ENCODE assay signal across 1 cellular context in genomic region chr6:154615483-154616025, GRCh38.
TF ChIP-seq lines count a peak whose summit lies in the region.

No MANE protein-coding gene starts in this region.

TF ChIP-seq in HEK293, 187 proteins besides CTCF, POLR2A, EP300 and RAD21 (continued from another document and continues in another):
- TF ChIP-seq ZSCAN5A (tag by site-specific recombination; IDR thresholded peaks at IDR 0.05), result no peak
- TF ChIP-seq HIC1 (tag by site-specific recombination; IDR thresholded peaks at IDR 0.05), result peak; percentile 63; the same call in 1 of the 2 replicates
- no peak for TF ChIP-seq ZNF654 (tag by site-specific recombination; IDR thresholded peaks at IDR 0.05; ENCODE audit: low read depth)
- TF ChIP-seq ZNF558 (tag by site-specific recombination; IDR thresholded peaks at IDR 0.05), result no peak
- no peak for TF ChIP-seq BCL6B (tag by site-specific recombination; IDR thresholded peaks at IDR 0.05)
- no peak for TF ChIP-seq ELK4 (IDR thresholded peaks at IDR 0.05; ENCODE audit: borderline replicate concordance, low read depth, low read length)
- TF ChIP-seq BCL11A (tag by site-specific recombination; IDR thresholded peaks at IDR 0.05; ENCODE audit: low read depth), result no peak
- no peak for TF ChIP-seq ZNF23 (tag by site-specific recombination; IDR thresholded peaks at IDR 0.05; ENCODE audit: borderline replicate concordance)
- TF ChIP-seq ZIC2 (tag by site-specific recombination; IDR thresholded peaks at IDR 0.05), result peak; percentile 99
- TF ChIP-seq TCF7L2 (IDR thresholded peaks at IDR 0.05; ENCODE audit: borderline replicate concordance, low read depth, low read length), result no peak
- TF ChIP-seq ZBTB49 (tag by site-specific recombination; IDR thresholded peaks at IDR 0.05; ENCODE audit: low read depth), result no peak
- TF ChIP-seq SCRT2 (tag by site-specific recombination; IDR thresholded peaks at IDR 0.05), result peak; percentile 95
- TF ChIP-seq PBX3 (CRISPR knock-in tag; IDR thresholded peaks at IDR 0.05), result peak; percentile 77; the same call in 1 of the 2 replicates
- no peak for TF ChIP-seq ATF2 (tag by site-specific recombination; IDR thresholded peaks at IDR 0.05; ENCODE audit: low read depth)
- no peak for TF ChIP-seq GLI2 (tag by site-specific recombination; IDR thresholded peaks at IDR 0.05; ENCODE audit: borderline replicate concordance, low read depth)
- TF ChIP-seq ZNF623 (tag by site-specific recombination; IDR thresholded peaks at IDR 0.05), result no peak
- TF ChIP-seq ZNF174 (tag by site-specific recombination; IDR thresholded peaks at IDR 0.05), result no peak
- 0 out of 2 replicates have a peak, but pooled peaks have one; percentile 38 for TF ChIP-seq ZNF366 (tag by site-specific recombination; conservative IDR thresholded peaks at IDR 0.05)
- TF ChIP-seq ZNF658 (tag by site-specific recombination; IDR thresholded peaks at IDR 0.05), result no peak
- TF ChIP-seq ZNF169 (tag by site-specific recombination; IDR thresholded peaks at IDR 0.05), result no peak
- no peak for TF ChIP-seq ZNF266 (tag by site-specific recombination; IDR thresholded peaks at IDR 0.05; ENCODE audit: low read depth)
- no peak for TF ChIP-seq ZNF571 (tag by site-specific recombination; IDR thresholded peaks at IDR 0.05)
- TF ChIP-seq ZSCAN18 (tag by site-specific recombination; IDR thresholded peaks at IDR 0.05), result no peak
- peak; percentile 93 for TF ChIP-seq ZNF341 (tag by site-specific recombination; IDR thresholded peaks at IDR 0.05; ENCODE audit: low read depth)
- TF ChIP-seq GFI1B (tag by site-specific recombination; IDR thresholded peaks at IDR 0.05), result no peak
- TF ChIP-seq ZNF211 (tag by site-specific recombination; IDR thresholded peaks at IDR 0.05; ENCODE audit: low read depth), result no peak
- TF ChIP-seq SCRT1 (tag by site-specific recombination; IDR thresholded peaks at IDR 0.05; ENCODE audit: borderline replicate concordance), result no peak
- TF ChIP-seq ZNF114 (tag by site-specific recombination; IDR thresholded peaks at IDR 0.05), result no peak
- TF ChIP-seq ZNF132 (tag by site-specific recombination; IDR thresholded peaks at IDR 0.05; ENCODE audit: borderline replicate concordance), result no peak
- TF ChIP-seq ZBTB1 (tag by site-specific recombination; IDR thresholded peaks at IDR 0.05), result no peak
- TF ChIP-seq ZNF214 (tag by site-specific recombination; IDR thresholded peaks at IDR 0.05; ENCODE audit: borderline replicate concordance), result no peak
- TF ChIP-seq ZEB2 (tag by site-specific recombination; IDR thresholded peaks at IDR 0.05), result peak; percentile 82
- TF ChIP-seq ZNF843 (tag by site-specific recombination; IDR thresholded peaks at IDR 0.05), result 0 out of 2 replicates have a peak, but pooled peaks have one; percentile 30
- TF ChIP-seq HOXD13 (CRISPR knock-in tag; IDR thresholded peaks at IDR 0.05; ENCODE audit: borderline replicate concordance), result no peak
- TF ChIP-seq ZNF48 (tag by site-specific recombination; IDR thresholded peaks at IDR 0.05), result no peak
- TF ChIP-seq EGR2 (tag by site-specific recombination; IDR thresholded peaks at IDR 0.05; ENCODE audit: low read depth), result no peak
- TF ChIP-seq OSR2 (tag by site-specific recombination; IDR thresholded peaks at IDR 0.05), result peak; percentile 98
- no peak for TF ChIP-seq KLF7 (tag by site-specific recombination; IDR thresholded peaks at IDR 0.05; ENCODE audit: borderline replicate concordance)
- TF ChIP-seq ZNF133 (tag by site-specific recombination; IDR thresholded peaks at IDR 0.05), result no peak
- TF ChIP-seq GLIS2 (tag by site-specific recombination; IDR thresholded peaks at IDR 0.05), result peak; percentile 100
- no peak for TF ChIP-seq ZNF16 (tag by site-specific recombination; IDR thresholded peaks at IDR 0.05; ENCODE audit: low read depth)
- peak; percentile 27; the same call in 1 of the 2 replicates for TF ChIP-seq ZNF37A (tag by site-specific recombination; IDR thresholded peaks at IDR 0.05)
- TF ChIP-seq TSHZ1 (tag by site-specific recombination; IDR thresholded peaks at IDR 0.05; ENCODE audit: borderline replicate concordance), result no peak; the same call in 1 of the 2 replicates
- TF ChIP-seq SP7 (tag by site-specific recombination; IDR thresholded peaks at IDR 0.05), result peak; percentile 71
- no peak for TF ChIP-seq ZNF530 (tag by site-specific recombination; IDR thresholded peaks at IDR 0.05; ENCODE audit: low read depth)
- TF ChIP-seq ZNF777 (tag by site-specific recombination; IDR thresholded peaks at IDR 0.05; ENCODE audit: borderline replicate concordance), result no peak
- no peak for TF ChIP-seq ZFP3 (tag by site-specific recombination; IDR thresholded peaks at IDR 0.05; ENCODE audit: low read depth)
- no peak for TF ChIP-seq SALL2 (tag by site-specific recombination; IDR thresholded peaks at IDR 0.05; ENCODE audit: borderline replicate concordance)
